In genomic region chr22:20268350-20269012, GRCh38 we compare ENCODE assay signal across 8 cellular contexts. TPM values are rescaled to one million over a fixed set of nuclear protein-coding genes. Genes with fewer than 3 reads are reported as not detected.
DNase-seq lines count a peak whose midpoint lies in the region; ATAC-seq and TF ChIP-seq lines count a peak whose summit lies in the region.

No MANE protein-coding gene starts in this region.

- H3K4me1 ChIP-seq in HAP-1: peaks cover 7% of the 10 kb centered on the region; the same call in 1 of the 2 replicates
- H3K4me1 ChIP-seq in Panc1 (ENCODE audit: control insufficient read depth, insufficient read depth, low read length): no peaks in the 10 kb centered on the region; the same call in 1 of the 2 replicates
- peaks cover 5% of the 10 kb centered on the region for H3K4me1 ChIP-seq in ovary (ENCODE audit: insufficient read depth)

- H3K9me3 ChIP-seq in HAP-1: no peaks in the 10 kb centered on the region
- H3K9me3 ChIP-seq in Panc1 (ENCODE audit: control insufficient read depth, insufficient read depth, low read depth, low read length): no peaks in the 10 kb centered on the region
- no peaks in the 10 kb centered on the region for H3K9me3 ChIP-seq in ovary

- no peaks in the 10 kb centered on the region for H3K36me3 ChIP-seq in HAP-1 (replicated peaks)
- H3K36me3 ChIP-seq in Panc1 (ENCODE audit: control insufficient read depth, insufficient read depth, low read length): no peaks in the 10 kb centered on the region
- H3K36me3 ChIP-seq in ovary: no peaks in the 10 kb centered on the region

- intact Hi-C loops in Panc1 (cut with micrococcal nuclease; ENCODE audit: unreplicated experiment) (no loop called here), ovary (cut with DNase I) (loop anchor here in 3 of 4 donors (2.0 to 5.0 kb wide), 2 partner anchors 111 to 112 kb away; no protein-coding TSS in a partner anchor)

- H3K27ac ChIP-seq in Panc1 (ENCODE audit: low read length) (peak overlapping the region; percentile 23; the same call in 1 of the 2 replicates), ovary (no peak overlapping the region)

- H3K27me3 ChIP-seq in HAP-1 (ENCODE audit: low read depth) (no peaks in the 10 kb centered on the region), Panc1 (ENCODE audit: control insufficient read depth, insufficient read depth, low read length) (no peaks in the 10 kb centered on the region), ovary (no peaks in the 10 kb centered on the region)

- TF ChIP-seq CTCF in Panc1 (IDR thresholded peaks at IDR 0.05) (peak; percentile 73), ovary (IDR thresholded peaks at IDR 0.05) (peak; percentile 54 to 90 (median 71))

- no peak for TF ChIP-seq EP300 in ovary (IDR thresholded peaks at IDR 0.05)

- POLR2A ChIA-PET in Panc1 (lab: Charles Lee): no interaction called here

- DNase-seq in CD1c-positive myeloid dendritic cell (ENCODE audit: extremely low spot score) (peak; percentile 73), HAP-1 (ENCODE audit: low spot score in 2 of 2) (peak; percentile 51 to 78), Panc1 (ENCODE audit: low read depth, low spot score) (no peak), glomerular visceral epithelial cell (ENCODE audit: extremely low spot score) (peak; percentile 57), ovary (peak in 4 of 5 donors; percentile 58 to 81 (median 73)), mesenteric fat pad (ENCODE audit: low spot score) (no peak), NCI-H2107 treated with DMSO at 0.1 percent for 48 hours (lab: John Stamatoyannopoulos, UW; ENCODE audit: unreplicated experiment) (no peak)
- peak; percentile 81 for DNase-seq in activated effector memory CD4-positive, alpha-beta T cell treated with anti-CD3 and anti-CD28 coated beads, Interleukin-2, amount 50 U/mL, for 16 hours

- H3K4me3 ChIP-seq in HAP-1 (peak overlapping the region; percentile 28), Panc1 (ENCODE audit: low read depth in 2 of 2, low read length in 2 of 2) (peak overlapping the region; percentile 12 to 14; a peak in 3 of 4 replicates), ovary (no peak overlapping the region)

- no peak for TF ChIP-seq POLR2A in ovary (IDR thresholded peaks at IDR 0.05)

- CTCF ChIA-PET in Panc1 (lab: Charles Lee): no interaction called here

- WGBS in ovary, 3 donors: 18 to 29% (median 23%) methylated on average over 26 to 43 of the region's 43 CpGs

- peak; percentile 78 for ATAC-seq in Panc1

- no TSS peak for BruUV-seq in Panc1 (replicated peaks; lab: Mats Ljungman, UMichigan)

- in situ Hi-C loops in HAP-1 (cut with MboI; ENCODE audit: low sequenced_read_pairs) (no loop called here), Panc1 (cut with HindIII; ENCODE audit: low pct_unique_long_range_greater_than_20kb, low sequenced_read_pairs) (no loop called here)

RNA-seq across cellular contexts. Expression of gene RTN4R, which starts 0.4 kb away (rescaled TPM):
- total RNA-seq in Panc1 (2021; ENCODE audit: unreplicated experiment): 16.3 TPM
- polyA plus RNA-seq in Panc1 (2012; ENCODE audit: insufficient read length): 21.3 TPM
- 1 to 10 TPM in 4 of 7 donors, under 1 TPM in 3; 0.48 to 8.2 (median 2.2) TPM for total RNA-seq in ovary
- 1 to 10 TPM in 1 of 2 donors, not detected in 1; 1.5 TPM for polyA plus RNA-seq in ovary
- total RNA-seq in mesenteric fat pad: 0.55 TPM

RNA-seq across cellular contexts. Expression of gene DGCR6L, which starts 51.4 kb away (rescaled TPM):
- total RNA-seq in Panc1 (2021; ENCODE audit: unreplicated experiment) (43.5 TPM), ovary (10 to 100 TPM; 36.4 to 69.5 (median 40.8) TPM), mesenteric fat pad (25.7 TPM)
- 61.5 TPM for polyA plus RNA-seq in Panc1 (2012; ENCODE audit: insufficient read length)
- polyA plus RNA-seq in ovary: 10 to 100 TPM in 1 of 2 donors, 1 to 10 TPM in 1; 1.9 to 64.7 TPM

Comparison
In these comparisons a context has a peak if more than half of its experiments do, and no peak if none do; other contexts are left out.
1. DNase-seq: peak in CD1c-positive myeloid dendritic cell (single experiment), HAP-1 (2 of 2), activated effector memory CD4-positive, alpha-beta T cell treated with anti-CD3 and anti-CD28 coated beads, Interleukin-2, amount 50 U/mL, for 16 hours (single experiment), glomerular visceral epithelial cell (single experiment) and ovary (4 of 5); none in Panc1 (single experiment), mesenteric fat pad (single experiment) and NCI-H2107 treated with DMSO at 0.1 percent for 48 hours (single experiment).